In genomic region chr21:45862544-45863207, GRCh38 we compare ENCODE assay signal across 17 cellular contexts.
A peak's percentile ranks its signal among the peaks of the same experiment; 100 is the strongest.
DNase-seq lines count a peak whose midpoint lies in the region; TF ChIP-seq lines count a peak whose summit lies in the region.
"Had no signal": no experiment of that assay in that cellular context is flagged by ENCODE, and none has a peak within 500 bp of the region (broad histone marks: within the 10 kb centered on the region; RNA-seq: fewer than 3 reads in every experiment).

No MANE protein-coding gene starts in this region.

- H3K9ac ChIP-seq in smooth muscle cell (ENCODE audit: low read depth), result no peak overlapping the region
- H3K9ac ChIP-seq: GM23248 had no signal

- H4K20me1 ChIP-seq in smooth muscle cell (ENCODE audit: low read depth), result no peaks in the 10 kb centered on the region

- no peak overlapping the region for H3K4me2 ChIP-seq in smooth muscle cell

- intact Hi-C loops in cardiac septum (cut with DNase I), result no loop called here

- H3K9me3 Mint-ChIP-seq in osteocyte (ENCODE audit: unreplicated experiment), result no peaks in the 10 kb centered on the region
- H3K9me3 Mint-ChIP-seq in activated T-cell treated with anti-CD3 and anti-CD28 coated beads, Interleukin-2, amount 50 U/mL, for 24 hours, result no peaks in the 10 kb centered on the region

- H3K27me3 Mint-ChIP-seq in osteocyte (ENCODE audit: unreplicated experiment), result no peaks in the 10 kb centered on the region
- H3K27me3 Mint-ChIP-seq in activated T-cell treated with anti-CD3 and anti-CD28 coated beads, Interleukin-2, amount 50 U/mL, for 24 hours, result peaks cover 2% of the 10 kb centered on the region

- no peak for TF ChIP-seq CTCF in right atrium auricular region (IDR thresholded peaks at IDR 0.05)
- no peak for TF ChIP-seq CTCF in osteocyte (IDR thresholded peaks at IDR 0.05)
- TF ChIP-seq CTCF in smooth muscle cell (IDR thresholded peaks at IDR 0.05; ENCODE audit: borderline replicate concordance, insufficient read depth, poor library complexity, severe bottlenecking), result no peak

- no peaks in the 10 kb centered on the region for H3F3A ChIP-seq in smooth muscle cell (ENCODE audit: low read depth)

- H3K27ac ChIP-seq in right atrium auricular region, result no peak overlapping the region
- no peak overlapping the region for H3K27ac ChIP-seq in smooth muscle cell (ENCODE audit: low read depth)
- H3K27ac ChIP-seq: GM23248 had no signal

- H3K4me3 ChIP-seq in right atrium auricular region, result no peak overlapping the region
- H3K4me3 ChIP-seq in smooth muscle cell, result no peak overlapping the region
- H3K4me3 ChIP-seq: GM23248 had no signal

- H3K36me3 ChIP-seq in right atrium auricular region, result no peaks in the 10 kb centered on the region
- H3K36me3 ChIP-seq in smooth muscle cell (ENCODE audit: low read depth), result no peaks in the 10 kb centered on the region

- H3K9me3 ChIP-seq in right atrium auricular region (no peaks in the 10 kb centered on the region), smooth muscle cell (replicated peaks; ENCODE audit: low read depth) (no peaks in the 10 kb centered on the region)

- WGBS in smooth muscle cell (ENCODE audit: low lambda C conversion rate), result 84% methylated on average over 9 of the region's 9 CpGs

- H3K4me1 ChIP-seq in right atrium auricular region (no peaks in the 10 kb centered on the region), smooth muscle cell (ENCODE audit: low read depth) (peaks cover 5% of the 10 kb centered on the region)

- no peak overlapping the region for H3K27ac Mint-ChIP-seq in osteocyte (ENCODE audit: unreplicated experiment)
- no peak overlapping the region for H3K27ac Mint-ChIP-seq in activated T-cell treated with anti-CD3 and anti-CD28 coated beads, Interleukin-2, amount 50 U/mL, for 24 hours

- no peak overlapping the region for H3K4me3 Mint-ChIP-seq in osteocyte (ENCODE audit: unreplicated experiment)
- no peak overlapping the region for H3K4me3 Mint-ChIP-seq in activated T-cell treated with anti-CD3 and anti-CD28 coated beads, Interleukin-2, amount 50 U/mL, for 24 hours

- H3K36me3 Mint-ChIP-seq in osteocyte (ENCODE audit: unreplicated experiment), result no peaks in the 10 kb centered on the region
- no peaks in the 10 kb centered on the region for H3K36me3 Mint-ChIP-seq in activated T-cell treated with anti-CD3 and anti-CD28 coated beads, Interleukin-2, amount 50 U/mL, for 24 hours (ENCODE audit: low read depth)

- no peak overlapping the region for H2AFZ ChIP-seq in smooth muscle cell (ENCODE audit: low read depth)
- H2AFZ ChIP-seq: GM23248 had no signal

- H3K4me1 Mint-ChIP-seq in osteocyte (ENCODE audit: unreplicated experiment), result peaks cover 19% of the 10 kb centered on the region
- H3K4me1 Mint-ChIP-seq in activated T-cell treated with anti-CD3 and anti-CD28 coated beads, Interleukin-2, amount 50 U/mL, for 24 hours (ENCODE audit: low read depth), result peaks cover 2% of the 10 kb centered on the region

- DNase-seq in cardiac septum (ENCODE audit: low spot score), result peak; percentile 61
- DNase-seq in right atrium auricular region (ENCODE audit: low spot score), result no peak
- peak; percentile 52 for DNase-seq in cerebellar cortex (ENCODE audit: low spot score)
- DNase-seq in osteocyte (ENCODE audit: extremely low spot score, unreplicated experiment), result peak; percentile 64
- no peak for DNase-seq in activated T-cell treated with anti-CD3 and anti-CD28 coated beads, Interleukin-2, amount 50 U/mL, for 24 hours
- no peak for DNase-seq in NCI-H1048 (lab: John Stamatoyannopoulos, UW)
- no peak for DNase-seq in kidney tubule cell (ENCODE audit: low spot score)
- no peak for DNase-seq in smooth muscle cell (lab: John Stamatoyannopoulos, UW; ENCODE audit: unreplicated experiment)
- DNase-seq: COR-L47, GM23248, KG1, NCI-H1092, NCI-H1694, NCI-H2107, NCI-H345, NCI-H748 treated with DMSO at 0.1 percent for 48 hours, SHP77 had no signal

- H3K27me3 ChIP-seq in right atrium auricular region (no peaks in the 10 kb centered on the region), smooth muscle cell (ENCODE audit: low read depth) (no peaks in the 10 kb centered on the region)

- H3K79me2 ChIP-seq in smooth muscle cell (ENCODE audit: low read depth), result no peaks in the 10 kb centered on the region

Comparison
In these comparisons a context has a peak if more than half of its experiments do, and no peak if none do; other contexts are left out.
1. DNase-seq: peak in cardiac septum (single experiment), cerebellar cortex (single experiment) and osteocyte (single experiment); none in right atrium auricular region (single experiment), activated T-cell treated with anti-CD3 and anti-CD28 coated beads, Interleukin-2, amount 50 U/mL, for 24 hours (single experiment), NCI-H1048 (single experiment), kidney tubule cell (single experiment) and smooth muscle cell (single experiment).